In the genomic region with DNA sequence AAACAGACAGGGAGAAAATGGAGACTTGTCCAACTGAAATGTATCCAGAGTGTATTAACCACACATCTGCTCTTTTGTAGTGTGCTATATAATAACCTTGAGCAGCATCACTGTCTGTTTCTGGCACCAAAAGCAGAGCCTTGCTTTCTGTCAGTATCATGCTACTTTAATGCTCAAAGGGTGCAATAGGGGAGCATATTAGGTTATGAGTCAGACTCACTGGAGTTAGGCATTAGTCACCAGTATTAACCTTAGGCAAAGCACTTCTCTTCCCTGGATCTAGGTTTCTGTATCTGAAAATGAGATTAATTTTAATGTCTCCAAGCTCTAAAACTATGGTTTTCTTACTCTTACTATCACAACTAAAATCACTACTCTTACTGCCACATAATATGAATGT, we compare ENCODE assay signal across 1 cellular context.
TF ChIP-seq lines count a peak whose summit lies in the region.

No MANE protein-coding gene starts in this region.

TF ChIP-seq in K562, 482 proteins besides CTCF, POLR2A, EP300 and RAD21 (continued from another document):
- TF ChIP-seq CREM (IDR thresholded peaks at IDR 0.05; ENCODE audit: low read depth) = no peak
- TF ChIP-seq POLR2AphosphoS5 (IDR thresholded peaks at IDR 0.05; ENCODE audit: control insufficient read depth, insufficient read depth, low read depth, low read length) = no peak
- TF ChIP-seq ZNF146 (CRISPR knock-in tag; IDR thresholded peaks at IDR 0.05; ENCODE audit: unreplicated experiment) = no peak
- TF ChIP-seq FOXJ3 (CRISPR knock-in tag; IDR thresholded peaks at IDR 0.05) = no peak
- TF ChIP-seq RFX1 (IDR thresholded peaks at IDR 0.05) = no peak
- TF ChIP-seq FOSL1 (tag; conservative IDR thresholded peaks at IDR 0.05) = peak; percentile 79
- TF ChIP-seq ZNF408 (CRISPR knock-in tag; IDR thresholded peaks at IDR 0.05; ENCODE audit: low read depth) = no peak
- TF ChIP-seq, protein P1, sequence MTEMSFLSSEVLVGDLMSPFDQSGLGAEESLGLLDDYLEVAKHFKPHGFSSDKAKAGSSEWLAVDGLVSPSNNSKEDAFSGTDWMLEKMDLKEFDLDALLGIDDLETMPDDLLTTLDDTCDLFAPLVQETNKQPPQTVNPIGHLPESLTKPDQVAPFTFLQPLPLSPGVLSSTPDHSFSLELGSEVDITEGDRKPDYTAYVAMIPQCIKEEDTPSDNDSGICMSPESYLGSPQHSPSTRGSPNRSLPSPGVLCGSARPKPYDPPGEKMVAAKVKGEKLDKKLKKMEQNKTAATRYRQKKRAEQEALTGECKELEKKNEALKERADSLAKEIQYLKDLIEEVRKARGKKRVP (CRISPR knock-in tag; IDR thresholded peaks at IDR 0.05) = no peak
- no peak for TF ChIP-seq CREB3 (tag; conservative IDR thresholded peaks at IDR 0.05; ENCODE audit: low read depth)
- no peak for TF ChIP-seq ZNF584 (CRISPR knock-in tag; IDR thresholded peaks at IDR 0.05; ENCODE audit: low read depth)
- TF ChIP-seq, protein P2, sequence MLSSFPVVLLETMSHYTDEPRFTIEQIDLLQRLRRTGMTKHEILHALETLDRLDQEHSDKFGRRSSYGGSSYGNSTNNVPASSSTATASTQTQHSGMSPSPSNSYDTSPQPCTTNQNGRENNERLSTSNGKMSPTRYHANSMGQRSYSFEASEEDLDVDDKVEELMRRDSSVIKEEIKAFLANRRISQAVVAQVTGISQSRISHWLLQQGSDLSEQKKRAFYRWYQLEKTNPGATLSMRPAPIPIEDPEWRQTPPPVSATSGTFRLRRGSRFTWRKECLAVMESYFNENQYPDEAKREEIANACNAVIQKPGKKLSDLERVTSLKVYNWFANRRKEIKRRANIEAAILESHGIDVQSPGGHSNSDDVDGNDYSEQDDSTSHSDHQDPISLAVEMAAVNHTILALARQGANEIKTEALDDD (IDR thresholded peaks at IDR 0.05) = 0 out of 2 replicates have a peak, but pooled peaks have one; percentile 16
